In the genomic region with DNA sequence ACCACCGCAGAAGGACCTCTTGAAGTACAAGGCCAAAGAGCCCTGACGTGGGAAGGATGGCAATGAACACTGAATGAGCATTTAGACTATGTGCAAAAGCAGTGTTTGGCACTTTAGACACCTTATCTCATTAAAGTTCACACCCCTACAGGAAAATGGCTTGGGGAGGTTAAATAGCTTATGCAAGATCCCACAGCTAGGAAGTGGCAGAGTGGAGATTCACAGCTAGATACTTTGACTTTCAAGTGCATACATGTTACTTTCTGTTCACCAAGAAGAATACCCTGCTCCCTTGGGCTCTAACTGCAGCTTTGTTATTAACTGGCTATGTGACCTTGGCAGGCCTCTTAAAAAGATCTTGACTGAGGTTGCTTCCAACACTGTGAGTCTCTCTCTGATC, we compare ENCODE assay signal across 22 cellular contexts. TPM values are rescaled to one million over a fixed set of nuclear protein-coding genes. Genes with fewer than 3 reads are reported as not detected.
DNase-seq lines count a peak whose midpoint lies in the region; ATAC-seq and TF ChIP-seq lines count a peak whose summit lies in the region.
"Had no signal": no experiment of that assay in that cellular context is flagged by ENCODE, and none has a peak within 500 bp of the region (broad histone marks: within the 10 kb centered on the region; RNA-seq: fewer than 3 reads in every experiment).

No MANE protein-coding gene starts in this region.

- H3K9ac ChIP-seq in smooth muscle cell (ENCODE audit: low read depth) (no peak overlapping the region), GM23248 (no peak overlapping the region)

- WGBS in smooth muscle cell (ENCODE audit: low lambda C conversion rate): 92% methylated on average over 2 of the region's 2 CpGs
- WGBS in GM23248 (ENCODE audit: low coverage in 1 of 2, low lambda C conversion rate in 2 of 2, missing lambda C conversion rate in 2 of 2), 2 experiments: 17 to 29% methylated on average over 2 of the region's 2 CpGs

- no peaks in the 10 kb centered on the region for H3F3A ChIP-seq in smooth muscle cell (ENCODE audit: low read depth)
- no peaks in the 10 kb centered on the region for H3F3A ChIP-seq in GM23248 (ENCODE audit: insufficient read depth)

- H2AFZ ChIP-seq in smooth muscle cell (ENCODE audit: low read depth) (no peak overlapping the region), GM23248 (no peak overlapping the region)

- DNase-seq in CD4-positive, CD25-positive, alpha-beta regulatory T cell: no peak
- DNase-seq in activated naive CD8-positive, alpha-beta T cell treated with anti-CD3 and anti-CD28 coated beads for 36 hours: no peak
- DNase-seq in smooth muscle cell (lab: John Stamatoyannopoulos, UW; ENCODE audit: unreplicated experiment) (no peak), GM23248 (no peak), NOMO-1 treated with DMSO at 0.1 percent for 48 hours (lab: John Stamatoyannopoulos, UW; ENCODE audit: unreplicated experiment) (no peak), HuH-7.5 (ENCODE audit: low spot score) (no peak)
- DNase-seq: activated CD4-positive, alpha-beta T cell treated with anti-CD3 and anti-CD28 coated beads, Interleukin-2, amount 50 U/mL, for 4 hours; activated gamma-delta T cell; cortex of kidney; left ventricle myocardium inferior; NCI-H187; right lobe of liver; stimulated activated CD4-positive, alpha-beta T cell treated with anti-CD3 and anti-CD28 coated beads, Interleukin-2, amount 100 ng/mL, for 24 hours; substantia nigra had no signal

- H3K4me2 ChIP-seq in smooth muscle cell (no peak overlapping the region), GM23248 (ENCODE audit: unreplicated experiment) (no peak overlapping the region)

- TF ChIP-seq CTCF in smooth muscle cell (IDR thresholded peaks at IDR 0.05; ENCODE audit: borderline replicate concordance, insufficient read depth, poor library complexity, severe bottlenecking): no peak

- H3K9me3 ChIP-seq in CD4-positive, CD25-positive, alpha-beta regulatory T cell (ENCODE audit: control insufficient read depth in 2 of 2, low read length in 2 of 2): no peaks in the 10 kb centered on the region
- H3K9me3 ChIP-seq in smooth muscle cell (replicated peaks; ENCODE audit: low read depth): no peaks in the 10 kb centered on the region
- no peaks in the 10 kb centered on the region for H3K9me3 ChIP-seq in GM23248 (ENCODE audit: low read depth)
- H3K9me3 ChIP-seq: left ventricle myocardium inferior, right lobe of liver, SJSA1 had no signal

- H3K27me3 Mint-ChIP-seq in CD4-positive, CD25-positive, alpha-beta regulatory T cell: no peaks in the 10 kb centered on the region
- H3K27me3 Mint-ChIP-seq in activated naive CD8-positive, alpha-beta T cell treated with anti-CD3 and anti-CD28 coated beads for 36 hours: no peaks in the 10 kb centered on the region

- in situ Hi-C loops in GM23248 (cut with MboI): no loop called here

- no peak for ATAC-seq in CD4-positive, CD25-positive, alpha-beta regulatory T cell (ENCODE audit: low read depth in 2 of 2)
- peak; percentile 42 for ATAC-seq in GM18511 (IDR thresholded peaks at IDR 0.05; ENCODE audit: unreplicated experiment)
- peak; percentile 59 for ATAC-seq in HG02981 (IDR thresholded peaks at IDR 0.05; ENCODE audit: unreplicated experiment)
- ATAC-seq: right lobe of liver had no signal

- H3K4me1 Mint-ChIP-seq in CD4-positive, CD25-positive, alpha-beta regulatory T cell: peaks cover 18 to 37% (median 33%) of the 10 kb centered on the region in 4 donors
- peaks cover 39% of the 10 kb centered on the region for H3K4me1 Mint-ChIP-seq in activated naive CD8-positive, alpha-beta T cell treated with anti-CD3 and anti-CD28 coated beads for 36 hours

- H3K4me3 ChIP-seq in CD4-positive, CD25-positive, alpha-beta regulatory T cell (ENCODE audit: low read depth, low read length): peak overlapping the region; percentile 14
- H3K4me3 ChIP-seq in smooth muscle cell (no peak overlapping the region), GM23248 (no peak overlapping the region)
- H3K4me3 ChIP-seq: left ventricle myocardium inferior, right lobe of liver, SJSA1 had no signal

- H3K4me3 Mint-ChIP-seq in CD4-positive, CD25-positive, alpha-beta regulatory T cell: no peak overlapping the region
- no peak overlapping the region for H3K4me3 Mint-ChIP-seq in activated naive CD8-positive, alpha-beta T cell treated with anti-CD3 and anti-CD28 coated beads for 36 hours

- H3K27ac ChIP-seq in CD4-positive, CD25-positive, alpha-beta regulatory T cell (ENCODE audit: insufficient read depth, low read length, poor library complexity, severe bottlenecking): no peak overlapping the region
- H3K27ac ChIP-seq in smooth muscle cell (ENCODE audit: low read depth) (no peak overlapping the region), GM23248 (no peak overlapping the region)
- H3K27ac ChIP-seq: left ventricle myocardium inferior, right lobe of liver, SJSA1 had no signal

- H3K9me2 ChIP-seq in GM23248 (ENCODE audit: insufficient read depth): no peaks in the 10 kb centered on the region

- H3K4me1 ChIP-seq in CD4-positive, CD25-positive, alpha-beta regulatory T cell (ENCODE audit: control insufficient read depth, insufficient read depth, low read length, poor library complexity, severe bottlenecking): peaks cover 45% of the 10 kb centered on the region
- H3K4me1 ChIP-seq in smooth muscle cell (ENCODE audit: low read depth) (no peaks in the 10 kb centered on the region), GM23248 (ENCODE audit: insufficient read depth) (no peaks in the 10 kb centered on the region)
- H3K4me1 ChIP-seq: left ventricle myocardium inferior, right lobe of liver, SJSA1 had no signal

- no peaks in the 10 kb centered on the region for H3K27me3 ChIP-seq in CD4-positive, CD25-positive, alpha-beta regulatory T cell (ENCODE audit: control insufficient read depth, insufficient read depth, low read length)
- H3K27me3 ChIP-seq in smooth muscle cell (ENCODE audit: low read depth) (peaks cover 8% of the 10 kb centered on the region), GM23248 (replicated peaks; ENCODE audit: insufficient read depth) (no peaks in the 10 kb centered on the region; the same call in 1 of the 2 replicates)
- H3K27me3 ChIP-seq: right lobe of liver had no signal

- H4K20me1 ChIP-seq in smooth muscle cell (ENCODE audit: low read depth) (no peaks in the 10 kb centered on the region), GM23248 (ENCODE audit: insufficient read depth) (no peaks in the 10 kb centered on the region)

- H3K79me2 ChIP-seq in smooth muscle cell (ENCODE audit: low read depth) (no peaks in the 10 kb centered on the region), GM23248 (ENCODE audit: insufficient read depth) (no peaks in the 10 kb centered on the region)

- no peak overlapping the region for H3K27ac Mint-ChIP-seq in CD4-positive, CD25-positive, alpha-beta regulatory T cell
- H3K27ac Mint-ChIP-seq in activated naive CD8-positive, alpha-beta T cell treated with anti-CD3 and anti-CD28 coated beads for 36 hours: peak overlapping the region; percentile 5

- no peaks in the 10 kb centered on the region for H3K36me3 Mint-ChIP-seq in CD4-positive, CD25-positive, alpha-beta regulatory T cell
- H3K36me3 Mint-ChIP-seq in activated naive CD8-positive, alpha-beta T cell treated with anti-CD3 and anti-CD28 coated beads for 36 hours: peaks cover 7% of the 10 kb centered on the region

- no peaks in the 10 kb centered on the region for H3K36me3 ChIP-seq in CD4-positive, CD25-positive, alpha-beta regulatory T cell (ENCODE audit: control insufficient read depth, insufficient read depth, low read length)
- H3K36me3 ChIP-seq in smooth muscle cell (ENCODE audit: low read depth) (no peaks in the 10 kb centered on the region), GM23248 (ENCODE audit: low read depth) (no peaks in the 10 kb centered on the region)
- H3K36me3 ChIP-seq: left ventricle myocardium inferior, right lobe of liver, SJSA1 had no signal

- H3K9me3 Mint-ChIP-seq in CD4-positive, CD25-positive, alpha-beta regulatory T cell: no peaks in the 10 kb centered on the region
- H3K9me3 Mint-ChIP-seq in activated naive CD8-positive, alpha-beta T cell treated with anti-CD3 and anti-CD28 coated beads for 36 hours: peaks cover 5% of the 10 kb centered on the region

RNA-seq across cellular contexts. Expression of a gene that starts 58.2 kb away (rescaled TPM):
- 195 TPM for total RNA-seq in CD4-positive, CD25-positive, alpha-beta regulatory T cell
- 10 to 100 TPM; 33.0 to 45.2 (median 38.2) TPM for polyA plus RNA-seq in CD4-positive, CD25-positive, alpha-beta regulatory T cell
- 100 to 1,000 TPM in 1 of 2 experiments, 10 to 100 TPM in 1; 99.2 to 101 TPM for total RNA-seq in activated naive CD8-positive, alpha-beta T cell treated with anti-CD3 and anti-CD28 coated beads for 36 hours
- total RNA-seq in smooth muscle cell: not detected in 2 replicates
- not detected in 2 replicates for polyA plus RNA-seq in smooth muscle cell
- total RNA-seq in GM23248 (2014; rRNA removed; shearing (Covaris generic)): not detected in 2 replicates
- not detected in 2 replicates for polyA plus RNA-seq in GM23248 (2016; fragmentation: Nextera tagmentation; extraction: Ambion mirVana)
- total RNA-seq: frontal cortex, G401, left ventricle myocardium inferior, M059J, NCI-H460, osteoblast, SJSA1 had no signal

Comparison
In these comparisons a context has a peak if more than half of its experiments do, and no peak if none do; other contexts are left out.
1. ATAC-seq: peak in GM18511 (single experiment) and HG02981 (single experiment); none in CD4-positive, CD25-positive, alpha-beta regulatory T cell (0 of 2).
2. RNA of a gene that starts 58.2 kb away (total RNA-seq): 195 TPM in CD4-positive, CD25-positive, alpha-beta regulatory T cell (single experiment) and 99.2 to 101 TPM in activated naive CD8-positive, alpha-beta T cell treated with anti-CD3 and anti-CD28 coated beads for 36 hours; not detected in smooth muscle cell and not detected in GM23248; every median in the first group is over 100 times any median in the second.